ENCODE assay signal across 1 cellular context in genomic region chr7:90178592-90179279, GRCh38.
TF ChIP-seq lines count a peak whose summit lies in the region.

No MANE protein-coding gene starts in this region.

TF ChIP-seq in GM12878, 131 proteins besides CTCF, POLR2A, EP300 and RAD21 (continued from another document and continues in another):
- no peak for TF ChIP-seq ZBTB4 (CRISPR knock-in tag; IDR thresholded peaks at IDR 0.05)
- no peak for TF ChIP-seq ZNF274 (IDR thresholded peaks at IDR 0.05; ENCODE audit: insufficient read depth, insufficient read length)
- no peak for TF ChIP-seq MXI1 (IDR thresholded peaks at IDR 0.05; ENCODE audit: low read depth, low read length)
- TF ChIP-seq TARDBP (IDR thresholded peaks at IDR 0.05; ENCODE audit: borderline replicate concordance): no peak
- no peak for TF ChIP-seq PAX8 (IDR thresholded peaks at IDR 0.05)
- TF ChIP-seq NR2C1 (IDR thresholded peaks at IDR 0.05): no peak
- TF ChIP-seq EZH2 (IDR thresholded peaks at IDR 0.05; ENCODE audit: borderline replicate concordance, control insufficient read depth, low read depth, low read length): no peak
- no peak for TF ChIP-seq SP1 (IDR thresholded peaks at IDR 0.05; ENCODE audit: low read depth, low read length)
- TF ChIP-seq HCFC1 (IDR thresholded peaks at IDR 0.05; ENCODE audit: low read length): no peak
- no peak for TF ChIP-seq HDAC6 (IDR thresholded peaks at IDR 0.05; ENCODE audit: unreplicated experiment)
- no peak for TF ChIP-seq YY1 (IDR thresholded peaks at IDR 0.05; ENCODE audit: low read depth, low read length)
- no peak for TF ChIP-seq SREBF1 (IDR thresholded peaks at IDR 0.05; ENCODE audit: low read length)
- TF ChIP-seq E4F1 (IDR thresholded peaks at IDR 0.05; ENCODE audit: borderline replicate concordance, partially characterized antibody): no peak
- TF ChIP-seq STAT3 (IDR thresholded peaks at IDR 0.05; ENCODE audit: low read depth, low read length): no peak
- peak; percentile 82 for TF ChIP-seq BCL11A (IDR thresholded peaks at IDR 0.05; ENCODE audit: low read depth, low read length)
- no peak for TF ChIP-seq E2F4 (IDR thresholded peaks at IDR 0.05; ENCODE audit: low read depth, low read length)
- no peak for TF ChIP-seq ZBTB40 (IDR thresholded peaks at IDR 0.05; ENCODE audit: borderline replicate concordance)
- no peak for TF ChIP-seq ZNF384 (IDR thresholded peaks at IDR 0.05; ENCODE audit: borderline replicate concordance, low read depth, low read length)
- TF ChIP-seq JUND (IDR thresholded peaks at IDR 0.05; ENCODE audit: low read depth, low read length): no peak
- no peak for TF ChIP-seq ZNF622 (IDR thresholded peaks at IDR 0.05)
- TF ChIP-seq POLR2AphosphoS5 (IDR thresholded peaks at IDR 0.05; ENCODE audit: low read length): no peak
- no peak for TF ChIP-seq STAT1 (conservative IDR thresholded peaks at IDR 0.05)
- TF ChIP-seq FOXK2 (IDR thresholded peaks at IDR 0.05): no peak
- no peak for TF ChIP-seq PKNOX1 (IDR thresholded peaks at IDR 0.05)
- peak; percentile 87; a peak in 3 of 4 replicates for TF ChIP-seq IKZF2 (IDR thresholded peaks at IDR 0.05)
- TF ChIP-seq WRNIP1 (IDR thresholded peaks at IDR 0.05; ENCODE audit: borderline replicate concordance, low read depth, low read length): no peak
- peak; percentile 81 for TF ChIP-seq IRF4 (IDR thresholded peaks at IDR 0.05; ENCODE audit: low read depth, low read length)
- no peak for TF ChIP-seq ZBED1 (IDR thresholded peaks at IDR 0.05; ENCODE audit: borderline replicate concordance)
- TF ChIP-seq TCF12 (IDR thresholded peaks at IDR 0.05; ENCODE audit: low read depth, low read length): no peak
- no peak for TF ChIP-seq BRCA1 (IDR thresholded peaks at IDR 0.05; ENCODE audit: low read depth, low read length)
- TF ChIP-seq RELA (IDR thresholded peaks at IDR 0.05; ENCODE audit: borderline replicate concordance, partially characterized antibody): no peak
- TF ChIP-seq MEF2B (IDR thresholded peaks at IDR 0.05; ENCODE audit: partially characterized antibody, poor library complexity, severe bottlenecking): no peak
- TF ChIP-seq BCL3 (IDR thresholded peaks at IDR 0.05; ENCODE audit: borderline replicate concordance, insufficient read depth, low read depth, low read length, poor library complexity, severe bottlenecking): no peak
- 0 out of 2 replicates have a peak, but pooled peaks have one; percentile 25 for TF ChIP-seq SMARCA5 (IDR thresholded peaks at IDR 0.05)
- TF ChIP-seq EGR1 (IDR thresholded peaks at IDR 0.05; ENCODE audit: borderline replicate concordance in 1 of 2, low read depth in 2 of 2, low read length in 2 of 2): no peak
- no peak for TF ChIP-seq YBX1 (IDR thresholded peaks at IDR 0.05)
- TF ChIP-seq NRF1 (conservative IDR thresholded peaks at IDR 0.05; ENCODE audit: low read depth, low read length): no peak
- peak; percentile 68 for TF ChIP-seq NBN (IDR thresholded peaks at IDR 0.05)
- TF ChIP-seq JUNB (IDR thresholded peaks at IDR 0.05): peak; percentile 71
- no peak for TF ChIP-seq RFX5 (IDR thresholded peaks at IDR 0.05; ENCODE audit: low read depth, low read length)
- TF ChIP-seq NFYA (IDR thresholded peaks at IDR 0.05; ENCODE audit: borderline replicate concordance, low read depth, low read length): no peak
- TF ChIP-seq ETV6 (conservative IDR thresholded peaks at IDR 0.05 in 1 of 2, IDR thresholded peaks at IDR 0.05 in 1 of 2; ENCODE audit: borderline replicate concordance in 1 of 2, low read depth in 1 of 2): peak in 1 of 2 experiments; percentile 29; a peak in 1 of 4 replicates
- no peak for TF ChIP-seq TBL1XR1 (IDR thresholded peaks at IDR 0.05; ENCODE audit: low read depth, low read length)
- no peak for TF ChIP-seq SIN3A (IDR thresholded peaks at IDR 0.05; ENCODE audit: low read depth, low read length)
- TF ChIP-seq CBX3 (IDR thresholded peaks at IDR 0.05; ENCODE audit: borderline replicate concordance, low read depth): no peak
- no peak for TF ChIP-seq CEBPZ (IDR thresholded peaks at IDR 0.05; ENCODE audit: low read depth, low read length)
- no peak for TF ChIP-seq RAD51 (IDR thresholded peaks at IDR 0.05)
- no peak for TF ChIP-seq CBFB (IDR thresholded peaks at IDR 0.05; ENCODE audit: low read depth)
- TF ChIP-seq ZNF217 (IDR thresholded peaks at IDR 0.05): 0 out of 2 replicates have a peak, but pooled peaks have one; percentile 35
- no peak for TF ChIP-seq POLR2AphosphoS2 (IDR thresholded peaks at IDR 0.05; ENCODE audit: low read depth, low read length)
- TF ChIP-seq SMC3 (IDR thresholded peaks at IDR 0.05; ENCODE audit: borderline replicate concordance, low read length): no peak
- TF ChIP-seq DPF2 (IDR thresholded peaks at IDR 0.05): peak; percentile 95
